Comparison of ENCODE assay signal across 13 cellular contexts in genomic region chr19:1312732-1313694, GRCh38. TPM values are rescaled to one million over a fixed set of nuclear protein-coding genes. Genes with fewer than 3 reads are reported as not detected.
A peak's percentile ranks its signal among the peaks of the same experiment; 100 is the strongest.
DNase-seq lines count a peak whose midpoint lies in the region; ATAC-seq, FAIRE-seq and TF ChIP-seq lines count a peak whose summit lies in the region.
"Had no signal": no experiment of that assay in that cellular context is flagged by ENCODE, and none has a peak within 500 bp of the region (broad histone marks: within the 10 kb centered on the region; RNA-seq: fewer than 3 reads in every experiment).

No MANE protein-coding gene starts in this region.

- H3K9me1 ChIP-seq in K562 (ENCODE audit: control insufficient read depth, insufficient read depth, low read length), result no peaks in the 10 kb centered on the region

- H3K4me2 ChIP-seq in K562 (ENCODE audit: insufficient read depth, low read length), result no peak overlapping the region

- no peak for TF ChIP-seq POLR2A in K562 (conservative IDR thresholded peaks at IDR 0.05)

- no peaks in the 10 kb centered on the region for H3K9me3 ChIP-seq in HUES48 (ENCODE audit: control insufficient read depth, insufficient read depth, low read length)
- no peaks in the 10 kb centered on the region for H3K9me3 ChIP-seq in K562 (replicated peaks; ENCODE audit: control insufficient read depth, insufficient read depth, low read depth, low read length)
- no peaks in the 10 kb centered on the region for H3K9me3 ChIP-seq in left lung

- H3K27me3 Mint-ChIP-seq in activated CD4-positive, alpha-beta T cell treated with anti-CD3 and anti-CD28 coated beads, Interleukin-2, amount 10 ng/mL, durations not matched to agents 7 days and 5 days, result peaks cover 10% of the 10 kb centered on the region

- peaks cover 10% of the 10 kb centered on the region; the same call in 2 of the 3 replicates for H3K79me2 ChIP-seq in K562 (ENCODE audit: control insufficient read depth, insufficient read depth, low read length)

- no peaks in the 10 kb centered on the region for H3K9me3 Mint-ChIP-seq in activated CD4-positive, alpha-beta T cell treated with anti-CD3 and anti-CD28 coated beads, Interleukin-2, amount 10 ng/mL, durations not matched to agents 7 days and 5 days
- H3K9me3 Mint-ChIP-seq: T-cell, type B pancreatic cell had no signal

- no peaks in the 10 kb centered on the region for H3K36me3 Mint-ChIP-seq in activated CD4-positive, alpha-beta T cell treated with anti-CD3 and anti-CD28 coated beads, Interleukin-2, amount 10 ng/mL, durations not matched to agents 7 days and 5 days (ENCODE audit: low read depth)
- H3K36me3 Mint-ChIP-seq: T-cell, type B pancreatic cell had no signal

- H3K4me3 ChIP-seq in HUES48 (ENCODE audit: low read depth, low read length) (no peak overlapping the region), K562 (no peak overlapping the region), left lung (no peak overlapping the region)

- TF ChIP-seq CTCF in K562 (IDR thresholded peaks at IDR 0.05 in 2 of 3, conservative IDR thresholded peaks at IDR 0.05 in 1 of 3; ENCODE audit: insufficient read depth in 2 of 3, low read depth in 1 of 3, low read length in 3 of 3), result no peak
- TF ChIP-seq CTCF in left lung (IDR thresholded peaks at IDR 0.05), result no peak

- no peak overlapping the region for H3K4me3 Mint-ChIP-seq in activated CD4-positive, alpha-beta T cell treated with anti-CD3 and anti-CD28 coated beads, Interleukin-2, amount 10 ng/mL, durations not matched to agents 7 days and 5 days
- H3K4me3 Mint-ChIP-seq: T-cell, type B pancreatic cell had no signal

- H3K27ac ChIP-seq in HUES48 (ENCODE audit: low read depth, low read length), result peak overlapping the region; percentile 14
- no peak overlapping the region for H3K27ac ChIP-seq in K562 (ENCODE audit: extremely low read depth, low read depth, low read length)
- H3K27ac ChIP-seq in left lung, result no peak overlapping the region

- DNase-seq in COLO668 (lab: John Stamatoyannopoulos, UW; ENCODE audit: unreplicated experiment) (peak; percentile 34), K562 (ENCODE audit: extremely low read depth in 1 of 4, low spot score in 3 of 4) (no peak), left lung (peak in 1 of 2 donors; percentile 65), left cardiac atrium (no peak), NCI-H345 treated with DMSO at 0.1 percent for 48 hours (lab: John Stamatoyannopoulos, UW; ENCODE audit: unreplicated experiment) (no peak)
- no peak for DNase-seq in activated CD4-positive, alpha-beta T cell treated with anti-CD3 and anti-CD28 coated beads, Interleukin-2, amount 10 ng/mL, durations not matched to agents 7 days and 5 days
- DNase-seq: cerebellar nuclear complex, NCI-H2227 treated with DMSO at 0.1 percent for 48 hours, nucleus accumbens, T-cell had no signal

- 47% methylated on average over 38 of the region's 61 CpGs for WGBS in K562 (ENCODE audit: insufficient coverage, low coverage, missing lambda C conversion rate)

- ATAC-seq in K562 (no peak), left lung (peak; percentile 53), HG03280 (IDR thresholded peaks at IDR 0.05; ENCODE audit: unreplicated experiment) (no peak), left cardiac atrium (no peak)
- ATAC-seq: T-cell had no signal

- H3K27me3 ChIP-seq in HUES48 (ENCODE audit: control insufficient read depth, insufficient read depth, low read length), result peaks cover 9% of the 10 kb centered on the region
- H3K27me3 ChIP-seq in K562 (ENCODE audit: control insufficient read depth in 2 of 2, insufficient read depth in 2 of 2, low read length in 2 of 2), result no peaks in the 10 kb centered on the region
- H3K27me3 ChIP-seq in left lung, result peaks cover 17 to 97% of the 10 kb centered on the region in 2 donors

- no peak for FAIRE-seq in K562 (lab: Jason Lieb, UNC)

- H3K4me1 ChIP-seq in HUES48 (ENCODE audit: control insufficient read depth, insufficient read depth, low read length) (no peaks in the 10 kb centered on the region), K562 (replicated peaks in 1 of 2; ENCODE audit: control insufficient read depth in 2 of 2, insufficient read depth in 2 of 2, low read length in 2 of 2) (peaks cover 6 to 79% of the 10 kb centered on the region in 2 experiments), left lung (peaks cover 0 to 10% of the 10 kb centered on the region in 2 donors)

- no TSS peak for BruUV-seq in K562 (replicated peaks; lab: Mats Ljungman, UMichigan)

- H3K9ac ChIP-seq in HUES48 (ENCODE audit: low read depth, low read length) (no peak overlapping the region), K562 (ENCODE audit: insufficient read depth in 1 of 2, low read depth in 2 of 2, low read length in 2 of 2) (no peak overlapping the region)

- H3K4me1 Mint-ChIP-seq in activated CD4-positive, alpha-beta T cell treated with anti-CD3 and anti-CD28 coated beads, Interleukin-2, amount 10 ng/mL, durations not matched to agents 7 days and 5 days, result no peaks in the 10 kb centered on the region

- in situ Hi-C loops in K562 (cut with MboI), result no loop called here

- intact Hi-C loops in K562 (cut with micrococcal nuclease) (no loop called here), left lung (cut with DNase I) (no loop called here), left cardiac atrium (cut with DNase I) (no loop called here)

- CTCF ChIA-PET in K562 (lab: Yijun Ruan, JAX; ENCODE audit: low intra/inter-chr PET ratio), result no interaction called here
- CTCF ChIA-PET in activated CD4-positive, alpha-beta T cell treated with anti-CD3 and anti-CD28 coated beads, Interleukin-2, amount 10 ng/mL, durations not matched to agents 7 days and 5 days (lab: Charles Lee), result interaction anchor here (1.1 kb wide), 1 partner anchor 34 kb away, joined by 4 read pairs; no protein-coding TSS in a partner anchor

- H2AFZ ChIP-seq in K562 (ENCODE audit: low read depth, low read length), result no peak overlapping the region

- POLR2A ChIA-PET in K562 (lab: Yijun Ruan, JAX), result interaction anchor here (0.5 to 1.6 kb wide), 3 partner anchors 14 to 40 kb away, joined by 3 to 6 read pairs (median 3); no protein-coding TSS in a partner anchor
- POLR2A ChIA-PET in activated CD4-positive, alpha-beta T cell treated with anti-CD3 and anti-CD28 coated beads, Interleukin-2, amount 10 ng/mL, durations not matched to agents 7 days and 5 days (lab: Charles Lee), result no interaction called here

- peaks cover 11% of the 10 kb centered on the region for H4K20me1 ChIP-seq in K562 (replicated peaks; ENCODE audit: control insufficient read depth, insufficient read depth, low read length)

- no peak for TF ChIP-seq EP300 in K562 (IDR thresholded peaks at IDR 0.05; ENCODE audit: low read length)

- no peak overlapping the region for H3K27ac Mint-ChIP-seq in activated CD4-positive, alpha-beta T cell treated with anti-CD3 and anti-CD28 coated beads, Interleukin-2, amount 10 ng/mL, durations not matched to agents 7 days and 5 days
- H3K27ac Mint-ChIP-seq: T-cell, type B pancreatic cell had no signal

- H3K36me3 ChIP-seq in HUES48 (ENCODE audit: control insufficient read depth, insufficient read depth, low read length), result no peaks in the 10 kb centered on the region
- no peaks in the 10 kb centered on the region for H3K36me3 ChIP-seq in K562 (ENCODE audit: control insufficient read depth, insufficient read depth, low read length)
- H3K36me3 ChIP-seq in left lung, result no peaks in the 10 kb centered on the region

- TF ChIP-seq RAD21 in K562 (CRISPR knock-in tag; conservative IDR thresholded peaks at IDR 0.05 in 1 of 2, IDR thresholded peaks at IDR 0.05 in 1 of 2), result no peak

RNA-seq across cellular contexts. Expression of gene EFNA2, which starts 27.3 kb away (rescaled TPM):
- total RNA-seq in K562 (2011; cell fraction: chromatin; rRNA removed; ENCODE audit: low replicate concordance), result not detected in 2 replicates
- total RNA-seq in K562 (2011; cell fraction: nucleolus; rRNA removed), result not detected in 2 replicates
- not detected in 2 replicates for total RNA-seq in K562 (2011; cell fraction: nucleoplasm; rRNA removed)
- 0.16 TPM in 1 of 2 replicates, not detected in the other for total RNA-seq in K562 (2014; rRNA removed)
- not detected in 2 replicates for total RNA-seq in K562 (2014; rRNA removed; fragmentation: Illumina TruSeq; extraction: Trizol)
- not detected in 2 replicates for total RNA-seq in K562 (2015; rRNA removed; fragmentation: Illumina TruSeq; extraction: Trizol)
- total RNA-seq in K562 (2021), result 0.38 and 0.44 TPM in 2 replicates
- polyA plus RNA-seq in K562 (2011; rRNA removed), result 0.11 and 0.27 TPM in 2 replicates
- 0.34 and 0.88 TPM in 2 replicates for polyA plus RNA-seq in K562 (2011; cell fraction: cytosol; rRNA removed)
- polyA plus RNA-seq in K562 (2011; cell fraction: nucleus; rRNA removed), result 0.24 and 0.25 TPM in 2 replicates
- polyA plus RNA-seq in K562 (2012), result not detected in 2 replicates
- not detected in 2 replicates for polyA plus RNA-seq in K562 (2014; fragmentation: Illumina TruSeq; extraction: Trizol)
- polyA plus RNA-seq in K562 (2014; fragmentation: Nextera tagmentation; extraction: Ambion mirVana), result not detected
- 0.12 and 0.15 TPM in 2 replicates for polyA plus RNA-seq in K562 (2014; rRNA removed)
- polyA minus RNA-seq in K562 (2011; rRNA and poly(A)+ RNA removed), result not detected in 2 replicates
- not detected in 2 replicates for polyA minus RNA-seq in K562 (2011; cell fraction: cytosol; rRNA and poly(A)+ RNA removed)
- polyA minus RNA-seq in K562 (2011; cell fraction: nucleus; rRNA and poly(A)+ RNA removed), result not detected in 2 replicates
- under 1 TPM in 1 of 2 donors, not detected in 1; 0.52 TPM for total RNA-seq in left lung
- not detected for total RNA-seq in left cardiac atrium
- not detected for total RNA-seq in activated CD4-positive, alpha-beta T cell treated with anti-CD3 and anti-CD28 coated beads, Interleukin-2, amount 10 ng/mL, durations not matched to agents 7 days and 5 days

RNA-seq across cellular contexts. Expression of gene FAM174C, which starts 37.7 kb away (rescaled TPM):
- total RNA-seq in K562 (2011; cell fraction: chromatin; rRNA removed; ENCODE audit: low replicate concordance), result 6.3 and 26.6 TPM in 2 replicates
- total RNA-seq in K562 (2011; cell fraction: nucleolus; rRNA removed), result 40.9 and 47.0 TPM in 2 replicates
- total RNA-seq in K562 (2011; cell fraction: nucleoplasm; rRNA removed), result 20.7 and 26.9 TPM in 2 replicates
- total RNA-seq in K562 (2014; rRNA removed), result 72.2 and 108 TPM in 2 replicates
- total RNA-seq in K562 (2014; rRNA removed; fragmentation: Illumina TruSeq; extraction: Trizol), result 1.3 and 2.8 TPM in 2 replicates
- total RNA-seq in K562 (2015; rRNA removed; fragmentation: Illumina TruSeq; extraction: Trizol), result 40.3 and 42.6 TPM in 2 replicates
- 81.9 and 85.0 TPM in 2 replicates for total RNA-seq in K562 (2021)
- polyA plus RNA-seq in K562 (2011; rRNA removed), result 20.3 and 30.4 TPM in 2 replicates
- polyA plus RNA-seq in K562 (2011; cell fraction: cytosol; rRNA removed), result 58.0 and 177 TPM in 2 replicates
- polyA plus RNA-seq in K562 (2011; cell fraction: nucleus; rRNA removed), result 28.1 and 53.8 TPM in 2 replicates
- polyA plus RNA-seq in K562 (2012), result 65.9 and 75.4 TPM in 2 replicates
- 11.7 and 56.4 TPM in 2 replicates for polyA plus RNA-seq in K562 (2014; fragmentation: Illumina TruSeq; extraction: Trizol)
- 1 to 10 TPM in 1 of 2 experiments, under 1 TPM in 1; 0.66 to 2.7 TPM for polyA plus RNA-seq in K562 (2014; fragmentation: Nextera tagmentation; extraction: Ambion mirVana)
- 89.6 and 119 TPM in 2 replicates for polyA plus RNA-seq in K562 (2014; rRNA removed)
- 4.8 and 6.1 TPM in 2 replicates for polyA minus RNA-seq in K562 (2011; rRNA and poly(A)+ RNA removed)
- polyA minus RNA-seq in K562 (2011; cell fraction: cytosol; rRNA and poly(A)+ RNA removed), result 19.6 and 23.7 TPM in 2 replicates
- 12.0 and 12.8 TPM in 2 replicates for polyA minus RNA-seq in K562 (2011; cell fraction: nucleus; rRNA and poly(A)+ RNA removed)
- 10 to 100 TPM; 48.0 to 58.7 TPM for total RNA-seq in left lung
- total RNA-seq in left cardiac atrium, result 10 to 100 TPM; 19.2 to 21.4 TPM
- 10 to 100 TPM; 47.8 to 51.5 TPM for total RNA-seq in activated CD4-positive, alpha-beta T cell treated with anti-CD3 and anti-CD28 coated beads, Interleukin-2, amount 10 ng/mL, durations not matched to agents 7 days and 5 days

RNA-seq across cellular contexts. Expression of gene CIRBP, which starts 43.9 kb away (rescaled TPM):
- total RNA-seq in K562 (2011; cell fraction: chromatin; rRNA removed; ENCODE audit: low replicate concordance), result 283 and 504 TPM in 2 replicates
- 457 and 483 TPM in 2 replicates for total RNA-seq in K562 (2011; cell fraction: nucleolus; rRNA removed)
- total RNA-seq in K562 (2011; cell fraction: nucleoplasm; rRNA removed), result 431 and 450 TPM in 2 replicates
- total RNA-seq in K562 (2014; rRNA removed) (168 and 249 TPM in 2 replicates), K562 (2014; rRNA removed; fragmentation: Illumina TruSeq; extraction: Trizol) (189 and 200 TPM in 2 replicates), K562 (2015; rRNA removed; fragmentation: Illumina TruSeq; extraction: Trizol) (176 and 206 TPM in 2 replicates), K562 (2021) (181 and 222 TPM in 2 replicates), left lung (100 to 1,000 TPM; 220 to 235 TPM), left cardiac atrium (100 to 1,000 TPM; 229 to 379 TPM)
- polyA plus RNA-seq in K562 (2011; rRNA removed) (124 and 166 TPM in 2 replicates), K562 (2014; fragmentation: Illumina TruSeq; extraction: Trizol) (222 and 345 TPM in 2 replicates), K562 (2014; fragmentation: Nextera tagmentation; extraction: Ambion mirVana) (10 to 100 TPM; 20.5 to 21.4 TPM), K562 (2014; rRNA removed) (306 and 327 TPM in 2 replicates)
- polyA plus RNA-seq in K562 (2011; cell fraction: cytosol; rRNA removed), result 92.3 and 201 TPM in 2 replicates
- 882 and 1,025 TPM in 2 replicates for polyA plus RNA-seq in K562 (2011; cell fraction: nucleus; rRNA removed)
- polyA plus RNA-seq in K562 (2012), result 288 and 291 TPM in 2 replicates
- 46.9 and 50.4 TPM in 2 replicates for polyA minus RNA-seq in K562 (2011; rRNA and poly(A)+ RNA removed)
- 50.4 and 50.8 TPM in 2 replicates for polyA minus RNA-seq in K562 (2011; cell fraction: cytosol; rRNA and poly(A)+ RNA removed)
- 117 and 135 TPM in 2 replicates for polyA minus RNA-seq in K562 (2011; cell fraction: nucleus; rRNA and poly(A)+ RNA removed)
- total RNA-seq in activated CD4-positive, alpha-beta T cell treated with anti-CD3 and anti-CD28 coated beads, Interleukin-2, amount 10 ng/mL, durations not matched to agents 7 days and 5 days, result 100 to 1,000 TPM; 169 to 224 TPM
